9 cellular contexts compared by ENCODE assay signal in the genomic region with DNA sequence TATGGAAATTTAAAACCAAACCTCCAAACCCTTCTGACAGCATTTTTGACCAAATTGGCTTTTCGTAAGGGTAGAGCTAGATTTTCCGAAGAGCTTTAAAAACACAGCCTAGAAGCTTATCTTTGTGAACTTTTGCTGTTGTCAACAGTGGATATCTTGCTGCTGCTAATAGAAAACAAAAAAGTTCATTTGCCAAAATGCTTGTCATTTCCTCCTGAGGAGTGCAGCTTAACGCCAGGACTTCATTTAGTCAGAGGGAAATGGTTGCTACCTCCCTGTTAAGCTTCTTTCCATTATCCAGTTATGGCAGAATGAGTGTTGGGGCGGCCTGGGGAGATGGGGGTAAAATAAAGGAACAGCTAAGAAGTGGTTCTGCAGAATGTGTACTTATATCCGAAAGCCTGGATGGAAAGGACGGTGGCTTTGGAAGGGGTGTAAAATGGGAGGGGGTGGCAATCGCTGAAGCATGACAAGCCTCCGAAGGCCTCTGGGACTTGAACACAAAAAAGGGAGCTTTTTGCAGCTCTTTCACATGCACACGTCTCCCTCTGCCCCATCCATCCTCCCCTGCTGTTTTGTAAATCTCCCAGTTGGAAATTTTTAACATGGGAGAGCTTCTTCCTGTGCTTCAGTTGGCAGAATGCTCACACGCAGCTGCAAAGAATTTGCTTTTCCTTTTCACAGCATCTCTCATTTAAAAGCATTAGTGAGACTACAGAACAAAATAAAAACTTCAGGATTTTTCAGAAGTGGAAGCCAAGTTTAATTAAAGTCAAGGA. TPM values are rescaled to one million over a fixed set of nuclear protein-coding genes. Genes with fewer than 3 reads are reported as not detected.
A peak's percentile ranks its signal among the peaks of the same experiment; 100 is the strongest.
DNase-seq lines count a peak whose midpoint lies in the region; ATAC-seq and TF ChIP-seq lines count a peak whose summit lies in the region.
"Had no signal": no experiment of that assay in that cellular context is flagged by ENCODE, and none has a peak within 500 bp of the region (broad histone marks: within the 10 kb centered on the region; RNA-seq: fewer than 3 reads in every experiment).

No MANE protein-coding gene starts in this region.

- TF ChIP-seq CTCF in CD14-positive monocyte (IDR thresholded peaks at IDR 0.05), result no peak
- no peak for TF ChIP-seq CTCF in osteocyte (IDR thresholded peaks at IDR 0.05)

- peak overlapping the region; percentile 26 to 60 for H3K4me3 Mint-ChIP-seq in CD14-positive monocyte
- no peak overlapping the region for H3K4me3 Mint-ChIP-seq in activated T-helper 2 cell treated with anti-CD3 and anti-CD28 coated beads, Interferon-gamma antibody, Interleukin-2, Interleukin-4, amounts not matched to agents 10 μg/mL and 5 μg/mL and 100 μg/mL, durations not matched to agents 14 hours and 24 hours and 36 hours (ENCODE audit: low read depth)
- peak overlapping the region; percentile 50 for H3K4me3 Mint-ChIP-seq in osteocyte (ENCODE audit: unreplicated experiment)

- H3K9me3 Mint-ChIP-seq in CD14-positive monocyte (no peaks in the 10 kb centered on the region), osteocyte (ENCODE audit: unreplicated experiment) (no peaks in the 10 kb centered on the region)
- H3K9me3 Mint-ChIP-seq in activated T-helper 2 cell treated with anti-CD3 and anti-CD28 coated beads, Interferon-gamma antibody, Interleukin-2, Interleukin-4, amounts not matched to agents 10 μg/mL and 5 μg/mL and 100 μg/mL, durations not matched to agents 14 hours and 24 hours and 36 hours, result no peaks in the 10 kb centered on the region
- H3K9me3 Mint-ChIP-seq in activated naive CD4-positive, alpha-beta T cell treated with anti-CD3 and anti-CD28 coated beads, Interleukin-2, amount 50 U/mL, for 72 hours, result no peaks in the 10 kb centered on the region

- H3K9me3 ChIP-seq in right cardiac atrium (ENCODE audit: control insufficient read depth, low read length), result no peaks in the 10 kb centered on the region

- peak overlapping the region in 5 of 7 donors; percentile 39 to 76 (median 57) for H3K27ac Mint-ChIP-seq in CD14-positive monocyte
- H3K27ac Mint-ChIP-seq in activated T-helper 2 cell treated with anti-CD3 and anti-CD28 coated beads, Interferon-gamma antibody, Interleukin-2, Interleukin-4, amounts not matched to agents 10 μg/mL and 5 μg/mL and 100 μg/mL, durations not matched to agents 14 hours and 24 hours and 36 hours, result peak overlapping the region; percentile 42
- H3K27ac Mint-ChIP-seq in osteocyte (ENCODE audit: unreplicated experiment), result peak overlapping the region; percentile 90
- H3K27ac Mint-ChIP-seq in activated naive CD4-positive, alpha-beta T cell treated with anti-CD3 and anti-CD28 coated beads, Interleukin-2, amount 50 U/mL, for 72 hours, result peak overlapping the region in 1 of 2 donors; percentile 88

- DNase-seq in CD14-positive monocyte (ENCODE audit: low spot score), result peak; percentile 23
- no peak for DNase-seq in activated T-helper 2 cell treated with anti-CD3 and anti-CD28 coated beads, Interferon-gamma antibody, Interleukin-2, Interleukin-4, amounts not matched to agents 10 μg/mL and 5 μg/mL and 100 μg/mL, durations not matched to agents 14 hours and 24 hours and 36 hours (ENCODE audit: low spot score)
- DNase-seq in right cardiac atrium, result no peak
- DNase-seq in osteocyte (ENCODE audit: extremely low spot score, unreplicated experiment), result no peak
- DNase-seq in NCI-H526 (lab: John Stamatoyannopoulos, UW), result no peak
- DNase-seq in activated naive CD4-positive, alpha-beta T cell treated with anti-CD3 and anti-CD28 coated beads, Interleukin-2, amount 50 U/mL, for 72 hours (ENCODE audit: low spot score in 2 of 2), result no peak
- DNase-seq in germinal center (ENCODE audit: low spot score), result no peak
- no peak for DNase-seq in mesenteric fat pad (ENCODE audit: low spot score)
- DNase-seq: activated CD4-positive, alpha-beta T cell treated with anti-CD3 and anti-CD28 coated beads, Interleukin-2, amount 50 U/mL, for 48 hours had no signal

- no peaks in the 10 kb centered on the region for H3K27me3 ChIP-seq in right cardiac atrium (ENCODE audit: control insufficient read depth, insufficient read depth)

- H3K27me3 Mint-ChIP-seq in CD14-positive monocyte (ENCODE audit: low read depth in 3 of 3), result peaks cover 0 to 3% (median 0%) of the 10 kb centered on the region in 3 donors
- H3K27me3 Mint-ChIP-seq in activated T-helper 2 cell treated with anti-CD3 and anti-CD28 coated beads, Interferon-gamma antibody, Interleukin-2, Interleukin-4, amounts not matched to agents 10 μg/mL and 5 μg/mL and 100 μg/mL, durations not matched to agents 14 hours and 24 hours and 36 hours (ENCODE audit: low read depth), result no peaks in the 10 kb centered on the region
- H3K27me3 Mint-ChIP-seq in osteocyte (ENCODE audit: unreplicated experiment), result no peaks in the 10 kb centered on the region

- WGBS in right cardiac atrium, result 23% methylated on average over 10 of the region's 10 CpGs

- peak; percentile 23 to 72 for ATAC-seq in right cardiac atrium
- no peak for ATAC-seq in activated naive CD4-positive, alpha-beta T cell treated with anti-CD3 and anti-CD28 coated beads, Interleukin-2, amount 50 U/mL, for 72 hours

- intact Hi-C loops in CD14-positive monocyte (cut with micrococcal nuclease) (no loop called here), right cardiac atrium (cut with DNase I) (loop anchor here in 2 of 4 donors (5.0 kb wide), 2 partner anchors 34 to 174 kb away; no protein-coding TSS in a partner anchor)
- intact Hi-C loops in activated T-helper 2 cell treated with anti-CD3 and anti-CD28 coated beads, Interferon-gamma antibody, Interleukin-2, Interleukin-4, amounts not matched to agents 10 μg/mL and 5 μg/mL and 100 μg/mL, durations not matched to agents 14 hours and 24 hours and 36 hours (cut with micrococcal nuclease), result no loop called here

- H3K36me3 Mint-ChIP-seq in CD14-positive monocyte, result peaks cover 41 to 46% of the 10 kb centered on the region in 2 donors
- H3K36me3 Mint-ChIP-seq in activated T-helper 2 cell treated with anti-CD3 and anti-CD28 coated beads, Interferon-gamma antibody, Interleukin-2, Interleukin-4, amounts not matched to agents 10 μg/mL and 5 μg/mL and 100 μg/mL, durations not matched to agents 14 hours and 24 hours and 36 hours (ENCODE audit: low read depth), result peaks cover 71% of the 10 kb centered on the region
- H3K36me3 Mint-ChIP-seq in osteocyte (ENCODE audit: unreplicated experiment), result no peaks in the 10 kb centered on the region
- H3K36me3 Mint-ChIP-seq in activated naive CD4-positive, alpha-beta T cell treated with anti-CD3 and anti-CD28 coated beads, Interleukin-2, amount 50 U/mL, for 72 hours, result peaks cover 0 to 23% of the 10 kb centered on the region in 2 donors

- H3K4me1 ChIP-seq in right cardiac atrium (ENCODE audit: control insufficient read depth, insufficient read depth, low read length), result peaks cover 35% of the 10 kb centered on the region

- no peak overlapping the region for H3K4me3 ChIP-seq in right cardiac atrium (ENCODE audit: low read length)

- H3K4me1 Mint-ChIP-seq in CD14-positive monocyte (peaks cover 91% of the 10 kb centered on the region), osteocyte (ENCODE audit: unreplicated experiment) (peaks cover 71% of the 10 kb centered on the region)
- peaks cover 78% of the 10 kb centered on the region for H3K4me1 Mint-ChIP-seq in activated T-helper 2 cell treated with anti-CD3 and anti-CD28 coated beads, Interferon-gamma antibody, Interleukin-2, Interleukin-4, amounts not matched to agents 10 μg/mL and 5 μg/mL and 100 μg/mL, durations not matched to agents 14 hours and 24 hours and 36 hours (ENCODE audit: low read depth)

- peak overlapping the region; percentile 14 for H3K27ac ChIP-seq in right cardiac atrium (ENCODE audit: low read length)

RNA-seq across cellular contexts. Expression of a gene that starts 22.4 kb away (rescaled TPM):
- polyA plus RNA-seq in CD14-positive monocyte, result 10 to 100 TPM in 1 of 2 donors, 1 to 10 TPM in 1; 6.8 to 12.5 TPM
- total RNA-seq in activated T-helper 2 cell treated with anti-CD3 and anti-CD28 coated beads, Interferon-gamma antibody, Interleukin-2, Interleukin-4, amounts not matched to agents 10 μg/mL and 5 μg/mL and 100 μg/mL, durations not matched to agents 14 hours and 24 hours and 36 hours, result 55.9 and 57.7 TPM in 2 replicates
- 10 to 100 TPM in 1 of 4 donors, 1 to 10 TPM in 3; 6.8 to 10.1 (median 9.4) TPM for total RNA-seq in right cardiac atrium
- 4.1 TPM for polyA plus RNA-seq in right cardiac atrium
- total RNA-seq in osteocyte, result 12.2 and 12.5 TPM in 2 replicates
- 10 to 100 TPM; 35.3 to 36.3 TPM for total RNA-seq in activated naive CD4-positive, alpha-beta T cell treated with anti-CD3 and anti-CD28 coated beads, Interleukin-2, amount 50 U/mL, for 72 hours
- total RNA-seq in mesenteric fat pad, result 13.8 TPM

Comparison
In these comparisons a context has a peak if more than half of its experiments do, and no peak if none do; other contexts are left out.
1. ATAC-seq: peak in right cardiac atrium (2 of 2); none in activated naive CD4-positive, alpha-beta T cell treated with anti-CD3 and anti-CD28 coated beads, Interleukin-2, amount 50 U/mL, for 72 hours (0 of 2).